In the genomic region with DNA sequence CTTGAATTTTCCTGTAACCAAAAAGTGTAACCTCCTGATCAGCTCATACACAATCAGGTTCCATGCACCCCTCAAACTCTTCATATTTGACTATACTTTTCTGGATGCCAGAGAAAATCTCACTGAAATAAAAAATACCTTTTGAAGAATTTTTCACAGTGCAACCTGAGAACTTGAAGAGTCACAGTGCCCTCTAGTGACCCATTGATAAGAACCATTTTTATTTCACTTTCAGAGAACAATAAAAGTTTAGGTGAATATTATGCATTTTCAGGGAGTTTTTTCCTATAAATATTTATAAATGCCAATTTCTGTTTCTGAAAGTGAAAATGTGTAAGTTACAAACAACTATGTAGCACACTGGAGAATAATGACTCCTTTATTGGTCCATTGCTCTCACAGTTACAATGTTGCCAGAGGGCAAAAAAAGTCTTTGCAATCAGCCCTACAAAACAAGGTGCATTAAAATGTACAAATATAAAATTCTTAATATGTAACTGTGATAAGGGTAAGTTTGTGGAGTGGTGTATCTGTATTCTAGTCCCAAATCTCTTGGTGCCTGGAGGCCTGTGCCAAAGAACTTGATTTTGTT, we compare ENCODE assay signal across 8 cellular contexts.
A peak's percentile ranks its signal among the peaks of the same experiment; 100 is the strongest.
DNase-seq lines count a peak whose midpoint lies in the region; ATAC-seq and TF ChIP-seq lines count a peak whose summit lies in the region.

No MANE protein-coding gene starts in this region.

- intact Hi-C loops in Right ventricle myocardium superior (cut with DNase I) = no loop called here
- intact Hi-C loops in cardiac septum (cut with DNase I) = no loop called here
- intact Hi-C loops in mammary epithelial cell (cut with micrococcal nuclease) = loop anchor here (5.0 kb wide), 1 partner anchor 352 kb away; no protein-coding TSS in a partner anchor

- H3K27ac ChIP-seq in mammary epithelial cell (ENCODE audit: insufficient read depth, low read depth, low read length) = no peak overlapping the region

- H3K79me2 ChIP-seq in mammary epithelial cell (ENCODE audit: insufficient read depth, low read length) = no peaks in the 10 kb centered on the region

- no peaks in the 10 kb centered on the region for H3K4me1 ChIP-seq in mammary epithelial cell (ENCODE audit: insufficient read depth, low read length)

- TF ChIP-seq CTCF in mammary epithelial cell (conservative IDR thresholded peaks at IDR 0.05 in 1 of 2, IDR thresholded peaks at IDR 0.05 in 1 of 2; ENCODE audit: extremely low read depth in 1 of 2, insufficient read depth in 1 of 2, low read depth in 1 of 2, low read length in 2 of 2) = peak; percentile 41 to 57
- peak; percentile 81 for TF ChIP-seq CTCF in neural crest cell (conservative IDR thresholded peaks at IDR 0.05)

- H3K36me3 ChIP-seq in mammary epithelial cell (ENCODE audit: insufficient read depth, low read length) = no peaks in the 10 kb centered on the region

- H3K4me2 ChIP-seq in mammary epithelial cell (ENCODE audit: insufficient read depth, low read depth, low read length) = no peak overlapping the region

- no peak overlapping the region for H2AFZ ChIP-seq in mammary epithelial cell (ENCODE audit: low read depth, low read length)

- H3K9me3 ChIP-seq in mammary epithelial cell (replicated peaks; ENCODE audit: insufficient read depth, low read length) = no peaks in the 10 kb centered on the region

- no peak for DNase-seq in Right ventricle myocardium superior
- no peak for DNase-seq in cardiac septum (ENCODE audit: low spot score)
- peak; percentile 12 for DNase-seq in NCI-H1694 treated with DMSO at 0.1 percent for 48 hours (lab: John Stamatoyannopoulos, UW)
- peak; percentile 1 for DNase-seq in mammary epithelial cell
- peak; percentile 11 for DNase-seq in neural crest cell (ENCODE audit: low read depth, low spot score)
- no peak for DNase-seq in GM19238 (ENCODE audit: insufficient read length, low spot score)
- DNase-seq in activated CD4-positive, alpha-beta T cell treated with anti-CD3 and anti-CD28 coated beads, Interleukin-2, amount 50 U/mL, for 4 hours = no peak

- CTCF ChIA-PET in mammary epithelial cell (lab: Charles Lee; ENCODE audit: low non-redundant PET) = no interaction called here

- peak; percentile 27 for ATAC-seq in Right ventricle myocardium superior (ENCODE audit: poor library complexity)
- ATAC-seq in stimulated activated memory B cell treated with anti-CD40 and anti-IgM and Interleukin-4, amounts not matched to agents 10 μg/mL and 1 μg/mL and 100 μg/mL, for 72 hours = no peak

- in situ Hi-C loops in mammary epithelial cell (cut with MboI; ENCODE audit: low sequenced_read_pairs in 2 of 2) = no loop called here

- H4K20me1 ChIP-seq in mammary epithelial cell (ENCODE audit: insufficient read depth, low read length) = no peaks in the 10 kb centered on the region

- no peak overlapping the region for H3K27ac Mint-ChIP-seq in neural crest cell (ENCODE audit: unreplicated experiment)
- H3K27ac Mint-ChIP-seq in stimulated activated memory B cell treated with anti-CD40 and anti-IgM and Interleukin-4, amounts not matched to agents 10 μg/mL and 1 μg/mL and 100 μg/mL, for 72 hours = no peak overlapping the region

- no peaks in the 10 kb centered on the region for H3K27me3 ChIP-seq in mammary epithelial cell (ENCODE audit: insufficient read depth, low read length)

- H3K9ac ChIP-seq in mammary epithelial cell (ENCODE audit: insufficient read depth, low read length) = no peak overlapping the region

- peaks cover 2% of the 10 kb centered on the region for H3K9me3 Mint-ChIP-seq in neural crest cell
- peaks cover 2% of the 10 kb centered on the region for H3K9me3 Mint-ChIP-seq in stimulated activated memory B cell treated with anti-CD40 and anti-IgM and Interleukin-4, amounts not matched to agents 10 μg/mL and 1 μg/mL and 100 μg/mL, for 72 hours

- no peak overlapping the region for H3K4me3 Mint-ChIP-seq in neural crest cell
- H3K4me3 Mint-ChIP-seq in stimulated activated memory B cell treated with anti-CD40 and anti-IgM and Interleukin-4, amounts not matched to agents 10 μg/mL and 1 μg/mL and 100 μg/mL, for 72 hours = no peak overlapping the region

- H3K4me1 Mint-ChIP-seq in neural crest cell = peaks cover 29% of the 10 kb centered on the region
- H3K4me1 Mint-ChIP-seq in stimulated activated memory B cell treated with anti-CD40 and anti-IgM and Interleukin-4, amounts not matched to agents 10 μg/mL and 1 μg/mL and 100 μg/mL, for 72 hours = no peaks in the 10 kb centered on the region

- dilution Hi-C loops in mammary epithelial cell (cut with HindIII; ENCODE audit: low sequenced_read_pairs) = no loop called here

- BruUV-seq in mammary epithelial cell (replicated peaks; lab: Mats Ljungman, UMichigan) = no TSS peak

- no peaks in the 10 kb centered on the region for H3K27me3 Mint-ChIP-seq in neural crest cell (ENCODE audit: low read depth)
- no peaks in the 10 kb centered on the region for H3K27me3 Mint-ChIP-seq in stimulated activated memory B cell treated with anti-CD40 and anti-IgM and Interleukin-4, amounts not matched to agents 10 μg/mL and 1 μg/mL and 100 μg/mL, for 72 hours

- H3K4me3 ChIP-seq in mammary epithelial cell (replicated peaks in 1 of 3; ENCODE audit: insufficient read depth in 1 of 3, low read depth in 2 of 3, low read length in 3 of 3) = no peak overlapping the region

- H3K36me3 Mint-ChIP-seq in neural crest cell (ENCODE audit: low read depth) = peaks cover 2% of the 10 kb centered on the region
- no peaks in the 10 kb centered on the region for H3K36me3 Mint-ChIP-seq in stimulated activated memory B cell treated with anti-CD40 and anti-IgM and Interleukin-4, amounts not matched to agents 10 μg/mL and 1 μg/mL and 100 μg/mL, for 72 hours

Comparison
In these comparisons a context has a peak if more than half of its experiments do, and no peak if none do; other contexts are left out.
1. DNase-seq: peak in NCI-H1694 treated with DMSO at 0.1 percent for 48 hours (single experiment), mammary epithelial cell (single experiment) and neural crest cell (single experiment); none in Right ventricle myocardium superior (single experiment), cardiac septum (single experiment), GM19238 (single experiment) and activated CD4-positive, alpha-beta T cell treated with anti-CD3 and anti-CD28 coated beads, Interleukin-2, amount 50 U/mL, for 4 hours (0 of 2).